Comparison of ENCODE assay signal across 8 cellular contexts in genomic region chr11:120912504-120912903, GRCh38.
DNase-seq lines count a peak whose midpoint lies in the region; ATAC-seq and TF ChIP-seq lines count a peak whose summit lies in the region.

No MANE protein-coding gene starts in this region.

- H3K4me3 ChIP-seq in Jurkat, Clone E6-1 (ENCODE audit: low read length) = no peak overlapping the region
- H3K4me3 ChIP-seq in body of pancreas = no peak overlapping the region
- no peak overlapping the region for H3K4me3 ChIP-seq in Peyer's patch

- H3K9me3 ChIP-seq in body of pancreas (no peaks in the 10 kb centered on the region), Peyer's patch (no peaks in the 10 kb centered on the region)

- intact Hi-C loops in body of pancreas (cut with DNase I) = no loop called here

- H3K27me3 ChIP-seq in body of pancreas = no peaks in the 10 kb centered on the region
- no peaks in the 10 kb centered on the region for H3K27me3 ChIP-seq in Peyer's patch

- H3K4me1 ChIP-seq in body of pancreas = no peaks in the 10 kb centered on the region
- H3K4me1 ChIP-seq in Peyer's patch = no peaks in the 10 kb centered on the region

- ATAC-seq in body of pancreas = no peak
- ATAC-seq in GM18519 (IDR thresholded peaks at IDR 0.05; ENCODE audit: low FRiP score, unreplicated experiment) = no peak
- ATAC-seq in GM19467 (IDR thresholded peaks at IDR 0.05; ENCODE audit: unreplicated experiment) = no peak

- TF ChIP-seq POLR2A in body of pancreas (IDR thresholded peaks at IDR 0.05) (no peak), Peyer's patch (IDR thresholded peaks at IDR 0.05) (no peak)

- H3K27ac ChIP-seq in body of pancreas (no peak overlapping the region), Peyer's patch (no peak overlapping the region)

- DNase-seq in Daoy (ENCODE audit: low read depth) (peak; percentile 21), body of pancreas (peak in 1 of 4 donors; percentile 16), middle frontal gyrus (ENCODE audit: extremely low spot score, low spot score) (peak; percentile 19), Peyer's patch (no peak)
- DNase-seq in Jurkat, Clone E6-1 (ENCODE audit: low read depth, low spot score) = peak; percentile 23
- DNase-seq in stimulated activated CD8-positive, alpha-beta memory T cell treated with anti-CD3 and anti-CD28 coated beads, Interleukin-4, amount 100 ng/mL, for 48 hours = no peak

- H3K36me3 ChIP-seq in body of pancreas (replicated peaks in 1 of 2; ENCODE audit: insufficient read depth in 1 of 2, low read depth in 2 of 2) (no peaks in the 10 kb centered on the region), Peyer's patch (no peaks in the 10 kb centered on the region)

- 28 to 30% methylated on average over 5 of the region's 5 CpGs for WGBS in body of pancreas, 2 donors

- peak in 4 of 7 experiments; percentile 23 to 42 (median 32) for TF ChIP-seq CTCF in body of pancreas (IDR thresholded peaks at IDR 0.05)
- peak in 2 of 6 experiments; percentile 10 to 36 for TF ChIP-seq CTCF in Peyer's patch (IDR thresholded peaks at IDR 0.05)

Comparison
In these comparisons a context has a peak if more than half of its experiments do, and no peak if none do; other contexts are left out.
1. DNase-seq: peak in Daoy (single experiment), Jurkat, Clone E6-1 (single experiment) and middle frontal gyrus (single experiment); none in Peyer's patch (0 of 3) and stimulated activated CD8-positive, alpha-beta memory T cell treated with anti-CD3 and anti-CD28 coated beads, Interleukin-4, amount 100 ng/mL, for 48 hours (single experiment).